Comparison of ENCODE assay signal across 8 cellular contexts in genomic region chr17:3635474-3636153, GRCh38. TPM values are rescaled to one million over a fixed set of nuclear protein-coding genes. Genes with fewer than 3 reads are reported as not detected.
DNase-seq lines count a peak whose midpoint lies in the region; ATAC-seq, FAIRE-seq and TF ChIP-seq lines count a peak whose summit lies in the region.

No MANE protein-coding gene starts in this region.

- peaks cover 2 to 20% (median 5%) of the 10 kb centered on the region in 3 donors for H3K4me1 ChIP-seq in pancreas

- peak overlapping the region; percentile 90 for H3K9ac ChIP-seq in SK-N-MC (ENCODE audit: insufficient read length)

- H3K27ac ChIP-seq in SK-N-MC (no peak overlapping the region), pancreas (peak overlapping the region; percentile 94 to 99 (median 98))

- H3K4me3 Mint-ChIP-seq in activated CD4-positive, alpha-beta T cell treated with anti-CD3 and anti-CD28 coated beads, Interleukin-2, amount 10 ng/mL, durations not matched to agents 24 days and 14 days, result peak overlapping the region; percentile 98

- H3K36me3 ChIP-seq in SK-N-MC (ENCODE audit: insufficient read depth, low read length) (no peaks in the 10 kb centered on the region), pancreas (no peaks in the 10 kb centered on the region)

- H3K27ac Mint-ChIP-seq in activated CD4-positive, alpha-beta T cell treated with anti-CD3 and anti-CD28 coated beads, Interleukin-2, amount 10 ng/mL, durations not matched to agents 24 days and 14 days, result peak overlapping the region; percentile 73

- no peak for TF ChIP-seq CTCF in fibroblast of mammary gland (conservative IDR thresholded peaks at IDR 0.05; ENCODE audit: control insufficient read depth, insufficient read depth, low read depth, low read length)
- no peak for TF ChIP-seq CTCF in pancreas (IDR thresholded peaks at IDR 0.05)
- TF ChIP-seq CTCF in omental fat pad (IDR thresholded peaks at IDR 0.05), result no peak

- intact Hi-C loops in activated CD4-positive, alpha-beta T cell treated with anti-CD3 and anti-CD28 coated beads, Interleukin-2, amount 10 ng/mL, durations not matched to agents 24 days and 14 days (cut with micrococcal nuclease), result loop anchor here (1.0 to 10.0 kb wide), 3 partner anchors 33 to 591 kb away; partner anchors contain the start of genes EMC6 and TAX1BP3
- intact Hi-C loops in pancreas (cut with DNase I), result no loop called here

- H3K27me3 Mint-ChIP-seq in activated CD4-positive, alpha-beta T cell treated with anti-CD3 and anti-CD28 coated beads, Interleukin-2, amount 10 ng/mL, durations not matched to agents 24 days and 14 days, result no peaks in the 10 kb centered on the region

- WGBS in pancreas, 2 donors, result 8 to 12% methylated on average over 33 to 38 of the region's 38 CpGs

- peak; percentile 63 for DNase-seq in activated CD4-positive, alpha-beta T cell treated with anti-CD3 and anti-CD28 coated beads, Interleukin-2, amount 10 ng/mL, durations not matched to agents 24 days and 14 days
- no peak for DNase-seq in activated CD4-positive, alpha-beta T cell treated with anti-CD3 and anti-CD28 coated beads, Interleukin-2, amount 50 U/mL, for 48 hours
- DNase-seq in SK-N-MC (ENCODE audit: low read depth, low spot score), result no peak
- no peak for DNase-seq in fibroblast of mammary gland (ENCODE audit: low read depth)
- DNase-seq in pancreas, result peak in 1 of 6 donors; percentile 52
- no peak for DNase-seq in omental fat pad (ENCODE audit: low spot score)
- no peak for DNase-seq in NCI-H510A treated with DMSO at 0.1 percent for 48 hours (lab: John Stamatoyannopoulos, UW)

- peaks cover 39% of the 10 kb centered on the region for H3K4me1 Mint-ChIP-seq in activated CD4-positive, alpha-beta T cell treated with anti-CD3 and anti-CD28 coated beads, Interleukin-2, amount 10 ng/mL, durations not matched to agents 24 days and 14 days

- H3K36me3 Mint-ChIP-seq in activated CD4-positive, alpha-beta T cell treated with anti-CD3 and anti-CD28 coated beads, Interleukin-2, amount 10 ng/mL, durations not matched to agents 24 days and 14 days (ENCODE audit: low read depth), result peaks cover 31% of the 10 kb centered on the region

- H3K4me3 ChIP-seq in SK-N-MC, result peak overlapping the region; percentile 97
- H3K4me3 ChIP-seq in fibroblast of mammary gland (ENCODE audit: control insufficient read depth, low read depth, low read length), result peak overlapping the region; percentile 82
- peak overlapping the region; percentile 82 to 99 (median 98) for H3K4me3 ChIP-seq in pancreas

- ATAC-seq in pancreas (peak in 2 of 4 donors; percentile 2 to 4), omental fat pad (ENCODE audit: low FRiP score) (no peak), HG02973 (IDR thresholded peaks at IDR 0.05; ENCODE audit: unreplicated experiment) (no peak)

- H3K27me3 ChIP-seq in pancreas, result no peaks in the 10 kb centered on the region

- FAIRE-seq in pancreas (lab: Jason Lieb, UNC), result no peak

- no peaks in the 10 kb centered on the region for H3K9me3 Mint-ChIP-seq in activated CD4-positive, alpha-beta T cell treated with anti-CD3 and anti-CD28 coated beads, Interleukin-2, amount 10 ng/mL, durations not matched to agents 24 days and 14 days

- H3K9me3 ChIP-seq in SK-N-MC (ENCODE audit: low read depth, low read length) (no peaks in the 10 kb centered on the region), pancreas (no peaks in the 10 kb centered on the region)

RNA-seq across cellular contexts. Expression of gene SHPK, which starts 0.4 kb away (rescaled TPM):
- 20.6 and 21.2 TPM in 2 replicates for total RNA-seq in activated CD4-positive, alpha-beta T cell treated with anti-CD3 and anti-CD28 coated beads, Interleukin-2, amount 10 ng/mL, durations not matched to agents 24 days and 14 days
- 1 to 10 TPM; 8.0 to 9.8 (median 8.8) TPM for total RNA-seq in pancreas
- polyA plus RNA-seq in pancreas, result 10 to 100 TPM in 1 of 2 donors, 1 to 10 TPM in 1; 7.4 to 10.5 TPM
- total RNA-seq in omental fat pad, result 10 to 100 TPM in 3 of 4 donors, 1 to 10 TPM in 1; 9.4 to 25.5 (median 12.1) TPM

RNA-seq across cellular contexts. Expression of gene CTNS, which starts 0.9 kb away (rescaled TPM):
- 46.7 and 48.1 TPM in 2 replicates for total RNA-seq in activated CD4-positive, alpha-beta T cell treated with anti-CD3 and anti-CD28 coated beads, Interleukin-2, amount 10 ng/mL, durations not matched to agents 24 days and 14 days
- total RNA-seq in pancreas (10 to 100 TPM in 5 of 6 donors, 1 to 10 TPM in 1; 9.0 to 14.2 (median 12.4) TPM), omental fat pad (10 to 100 TPM; 18.8 to 29.9 (median 23.1) TPM)
- 10 to 100 TPM; 12.6 to 14.0 TPM for polyA plus RNA-seq in pancreas

RNA-seq across cellular contexts. Expression of gene TRPV1, which starts 26.4 kb away (rescaled TPM):
- 6.1 and 8.2 TPM in 2 replicates for total RNA-seq in activated CD4-positive, alpha-beta T cell treated with anti-CD3 and anti-CD28 coated beads, Interleukin-2, amount 10 ng/mL, durations not matched to agents 24 days and 14 days
- total RNA-seq in pancreas (1 to 10 TPM; 1.6 to 4.0 (median 3.1) TPM), omental fat pad (1 to 10 TPM; 1.7 to 9.9 (median 2.7) TPM)
- polyA plus RNA-seq in pancreas, result 10 to 100 TPM in 1 of 2 donors, 1 to 10 TPM in 1; 8.1 to 10.2 TPM

RNA-seq across cellular contexts. Expression of gene TAX1BP3, which starts 32.8 kb away (rescaled TPM):
- total RNA-seq in activated CD4-positive, alpha-beta T cell treated with anti-CD3 and anti-CD28 coated beads, Interleukin-2, amount 10 ng/mL, durations not matched to agents 24 days and 14 days, result 28.7 and 29.0 TPM in 2 replicates
- 10 to 100 TPM; 31.4 to 80.6 (median 36.5) TPM for total RNA-seq in pancreas
- polyA plus RNA-seq in pancreas, result 10 to 100 TPM; 58.4 to 62.7 TPM
- total RNA-seq in omental fat pad, result 100 to 1,000 TPM in 2 of 4 donors, 10 to 100 TPM in 2; 69.8 to 141 (median 100) TPM

RNA-seq across cellular contexts. Expression of gene EMC6, which starts 33.0 kb away (rescaled TPM):
- total RNA-seq in activated CD4-positive, alpha-beta T cell treated with anti-CD3 and anti-CD28 coated beads, Interleukin-2, amount 10 ng/mL, durations not matched to agents 24 days and 14 days, result 69.4 and 70.5 TPM in 2 replicates
- total RNA-seq in pancreas (10 to 100 TPM; 12.1 to 19.7 (median 14.4) TPM), omental fat pad (10 to 100 TPM in 3 of 4 donors, 1 to 10 TPM in 1; 9.8 to 19.4 (median 13.0) TPM)
- polyA plus RNA-seq in pancreas, result 10 to 100 TPM; 30.9 to 34.6 TPM
